In genomic region chr9:1962588-1963134, GRCh38 we compare ENCODE assay signal across 21 cellular contexts. TPM values are rescaled to one million over a fixed set of nuclear protein-coding genes. Genes with fewer than 3 reads are reported as not detected.
DNase-seq lines count a peak whose midpoint lies in the region; ATAC-seq, FAIRE-seq and TF ChIP-seq lines count a peak whose summit lies in the region.
"Had no signal": no experiment of that assay in that cellular context is flagged by ENCODE, and none has a peak within 500 bp of the region (broad histone marks: within the 10 kb centered on the region; RNA-seq: fewer than 3 reads in every experiment).

No MANE protein-coding gene starts in this region.

- H2AFZ ChIP-seq in HepG2 (ENCODE audit: low read length) (no peak overlapping the region), K562 (ENCODE audit: low read depth, low read length) (no peak overlapping the region)

- H3K36me3 ChIP-seq in HepG2 (replicated peaks in 1 of 2; ENCODE audit: control insufficient read depth in 1 of 2, insufficient read depth in 2 of 2, low read length in 2 of 2) (no peaks in the 10 kb centered on the region), right lobe of liver (no peaks in the 10 kb centered on the region), K562 (ENCODE audit: control insufficient read depth, insufficient read depth, low read length) (no peaks in the 10 kb centered on the region), mucosa of descending colon (ENCODE audit: low read depth) (no peaks in the 10 kb centered on the region), upper lobe of right lung (no peaks in the 10 kb centered on the region)

- BruUV-seq in HepG2 (replicated peaks; lab: Mats Ljungman, UMichigan) (no TSS peak), K562 (replicated peaks; lab: Mats Ljungman, UMichigan) (no TSS peak)

- CTCF ChIA-PET in HepG2 (lab: Yijun Ruan, JAX; ENCODE audit: low intra/inter-chr PET ratio, low total read pairs) (no interaction called here), K562 (lab: Yijun Ruan, JAX; ENCODE audit: low intra/inter-chr PET ratio) (no interaction called here)

- H3K4me3 ChIP-seq in HepG2 (replicated peaks in 1 of 3; ENCODE audit: insufficient read depth in 1 of 3, low read depth in 2 of 3, low read length in 3 of 3) (no peak overlapping the region), right lobe of liver (no peak overlapping the region), K562 (no peak overlapping the region), mucosa of descending colon (no peak overlapping the region), upper lobe of right lung (no peak overlapping the region)

- FAIRE-seq in HepG2 (lab: Jason Lieb, UNC), result no peak
- no peak for FAIRE-seq in K562 (lab: Jason Lieb, UNC)
- FAIRE-seq: A204.1, GM12892 had no signal

- no peak for TF ChIP-seq RAD21 in HepG2 (CRISPR knock-in tag; IDR thresholded peaks at IDR 0.05)
- TF ChIP-seq RAD21 in K562 (CRISPR knock-in tag; conservative IDR thresholded peaks at IDR 0.05 in 1 of 2, IDR thresholded peaks at IDR 0.05 in 1 of 2), result no peak

- H3K27ac ChIP-seq in HepG2 (ENCODE audit: extremely low read length, insufficient read depth, low read length) (no peak overlapping the region), right lobe of liver (no peak overlapping the region), K562 (ENCODE audit: extremely low read depth, low read depth, low read length) (no peak overlapping the region), upper lobe of right lung (no peak overlapping the region)
- H3K27ac ChIP-seq: 22Rv1 had no signal

- intact Hi-C loops in HepG2 (cut with micrococcal nuclease; ENCODE audit: unreplicated experiment) (no loop called here), right lobe of liver (cut with DNase I) (no loop called here), K562 (cut with micrococcal nuclease) (no loop called here), mucosa of descending colon (cut with DNase I, micrococcal nuclease) (no loop called here), upper lobe of right lung (cut with DNase I) (no loop called here)

- H4K20me1 ChIP-seq in HepG2 (ENCODE audit: insufficient read depth, low read length), result no peaks in the 10 kb centered on the region
- no peaks in the 10 kb centered on the region for H4K20me1 ChIP-seq in K562 (replicated peaks; ENCODE audit: control insufficient read depth, insufficient read depth, low read length)

- TF ChIP-seq POLR2A in HepG2 (IDR thresholded peaks at IDR 0.05; ENCODE audit: insufficient read depth in 1 of 2, low read depth in 2 of 2, low read length in 2 of 2) (no peak), right lobe of liver (IDR thresholded peaks at IDR 0.05) (no peak), K562 (conservative IDR thresholded peaks at IDR 0.05) (no peak)

- ATAC-seq in HepG2 (no peak), right lobe of liver (no peak), K562 (no peak), mucosa of descending colon (peak; percentile 61), HG03159 (IDR thresholded peaks at IDR 0.05; ENCODE audit: unreplicated experiment) (no peak), HG03457 (IDR thresholded peaks at IDR 0.05; ENCODE audit: unreplicated experiment) (no peak), upper lobe of right lung (no peak)

- H3K27me3 ChIP-seq in HepG2 (ENCODE audit: control insufficient read depth in 1 of 2, insufficient read depth in 2 of 2, low read length in 2 of 2) (no peaks in the 10 kb centered on the region; a peak in 1 of 5 replicates), right lobe of liver (no peaks in the 10 kb centered on the region), K562 (ENCODE audit: control insufficient read depth in 2 of 2, insufficient read depth in 2 of 2, low read length in 2 of 2) (no peaks in the 10 kb centered on the region), upper lobe of right lung (no peaks in the 10 kb centered on the region)

- H3K4me1 ChIP-seq in HepG2 (ENCODE audit: insufficient read depth, low read length) (no peaks in the 10 kb centered on the region), right lobe of liver (no peaks in the 10 kb centered on the region), K562 (replicated peaks in 1 of 2; ENCODE audit: control insufficient read depth in 2 of 2, insufficient read depth in 2 of 2, low read length in 2 of 2) (no peaks in the 10 kb centered on the region), mucosa of descending colon (ENCODE audit: low read depth) (no peaks in the 10 kb centered on the region), upper lobe of right lung (no peaks in the 10 kb centered on the region)

- WGBS in HepG2 (ENCODE audit: low lambda C conversion rate), result 0% methylated on average over 1 of the region's 1 CpG
- 87% methylated on average over 1 of the region's 1 CpG for WGBS in right lobe of liver (ENCODE audit: insufficient coverage, low coverage, low lambda C conversion rate, missing lambda C conversion rate)
- WGBS in K562 (ENCODE audit: insufficient coverage, low coverage, missing lambda C conversion rate), result 0% methylated on average over 1 of the region's 1 CpG

- no peak overlapping the region for H3K9ac ChIP-seq in HepG2 (ENCODE audit: insufficient read depth, low read depth, low read length)
- no peak overlapping the region for H3K9ac ChIP-seq in K562 (ENCODE audit: insufficient read depth in 1 of 2, low read depth in 2 of 2, low read length in 2 of 2)

- TF ChIP-seq EP300 in HepG2 (IDR thresholded peaks at IDR 0.05; ENCODE audit: low read depth in 2 of 2, low read length in 2 of 2) (no peak), HepG2 (CRISPR knock-in tag; IDR thresholded peaks at IDR 0.05; ENCODE audit: borderline replicate concordance) (no peak), K562 (IDR thresholded peaks at IDR 0.05; ENCODE audit: low read length) (no peak)

- no peak overlapping the region for H3K4me2 ChIP-seq in HepG2 (ENCODE audit: low read depth, low read length)
- H3K4me2 ChIP-seq in K562 (ENCODE audit: insufficient read depth, low read length), result no peak overlapping the region

- H3K9me1 ChIP-seq in K562 (ENCODE audit: control insufficient read depth, insufficient read depth, low read length), result no peaks in the 10 kb centered on the region

- POLR2A ChIA-PET in HepG2 (lab: Yijun Ruan, JAX) (no interaction called here), K562 (lab: Yijun Ruan, JAX) (interaction anchor here (2.1 kb wide), 1 partner anchor 17 kb away, joined by 5 read pairs; no protein-coding TSS in a partner anchor)

- in situ Hi-C loops in HepG2 (cut with HindIII; ENCODE audit: extremely low pct_ligation_motif_present, low pct_unique_long_range_greater_than_20kb), result no loop called here
- in situ Hi-C loops in K562 (cut with MboI), result no loop called here

- TF ChIP-seq CTCF in HepG2 (CRISPR knock-in tag; IDR thresholded peaks at IDR 0.05), result no peak
- no peak for TF ChIP-seq CTCF in right lobe of liver (IDR thresholded peaks at IDR 0.05)
- TF ChIP-seq CTCF in K562 (IDR thresholded peaks at IDR 0.05 in 2 of 3, conservative IDR thresholded peaks at IDR 0.05 in 1 of 3; ENCODE audit: insufficient read depth in 2 of 3, low read depth in 1 of 3, low read length in 3 of 3), result no peak
- TF ChIP-seq CTCF in mucosa of descending colon (IDR thresholded peaks at IDR 0.05), result no peak
- no peak for TF ChIP-seq CTCF in upper lobe of right lung (IDR thresholded peaks at IDR 0.05)

- DNase-seq in HepG2 (ENCODE audit: low spot score) (no peak), right lobe of liver (no peak), K562 (ENCODE audit: extremely low read depth in 1 of 4, low spot score in 3 of 4) (no peak), mucosa of descending colon (no peak), upper lobe of right lung (no peak)
- DNase-seq: ACHN; C1 segment of cervical spinal cord; Calu3; CD4-positive, alpha-beta memory T cell; COR-L47; DMS53; DMS79 treated with DMSO at 0.1 percent for 48 hours; GF-D8; GOT3; H7; HCEC 1CT had no signal

- H3K9me3 ChIP-seq in HepG2 (ENCODE audit: low read length) (no peaks in the 10 kb centered on the region), right lobe of liver (no peaks in the 10 kb centered on the region), K562 (replicated peaks; ENCODE audit: control insufficient read depth, insufficient read depth, low read depth, low read length) (no peaks in the 10 kb centered on the region), mucosa of descending colon (no peaks in the 10 kb centered on the region), upper lobe of right lung (no peaks in the 10 kb centered on the region)

- H3K79me2 ChIP-seq in HepG2 (ENCODE audit: insufficient read depth, low read length) (no peaks in the 10 kb centered on the region), K562 (ENCODE audit: control insufficient read depth, insufficient read depth, low read length) (no peaks in the 10 kb centered on the region)

RNA-seq across cellular contexts. Expression of gene SMARCA2, which starts 52.5 kb away (rescaled TPM):
- 23.7 and 35.5 TPM in 2 replicates for total RNA-seq in HepG2 (2016; rRNA removed; fragmentation: Illumina TruSeq; extraction: Trizol)
- 7.6 and 9.4 TPM in 2 replicates for total RNA-seq in HepG2 (2016; cell fraction: cytosol; rRNA removed; fragmentation: Illumina TruSeq; extraction: Trizol; ENCODE audit: low read depth)
- 22.4 and 29.1 TPM in 2 replicates for total RNA-seq in HepG2 (2016; cell fraction: insoluble cytoplasmic fraction; rRNA removed; fragmentation: Illumina TruSeq; extraction: Trizol)
- 12.8 and 13.5 TPM in 2 replicates for total RNA-seq in HepG2 (2016; cell fraction: membrane; rRNA removed; fragmentation: Illumina TruSeq; extraction: Trizol)
- 40.2 and 47.8 TPM in 2 replicates for total RNA-seq in HepG2 (2016; cell fraction: nucleus; rRNA removed; fragmentation: Illumina TruSeq; extraction: Trizol)
- polyA plus RNA-seq in HepG2 (2011; rRNA removed), result 22.5 and 24.7 TPM in 2 replicates
- polyA plus RNA-seq in HepG2 (2011; cell fraction: cytosol; rRNA removed), result 14.4 and 15.9 TPM in 2 replicates
- 23.7 and 25.6 TPM in 2 replicates for polyA plus RNA-seq in HepG2 (2011; cell fraction: nucleus; rRNA removed)
- polyA plus RNA-seq in HepG2 (2012), result 15.0 and 16.7 TPM in 2 replicates
- polyA plus RNA-seq in HepG2 (2016; cell fraction: cytosol; fragmentation: Illumina TruSeq; extraction: Trizol; ENCODE audit: low read depth), result 1.1 and 1.4 TPM in 2 replicates
- 25.9 and 26.3 TPM in 2 replicates for polyA plus RNA-seq in HepG2 (2016; cell fraction: insoluble cytoplasmic fraction; fragmentation: Illumina TruSeq; extraction: Trizol; ENCODE audit: low read depth)
- polyA plus RNA-seq in HepG2 (2016; cell fraction: membrane; fragmentation: Illumina TruSeq; extraction: Trizol; ENCODE audit: low read depth), result 3.6 and 5.2 TPM in 2 replicates
- 29.0 and 30.2 TPM in 2 replicates for polyA plus RNA-seq in HepG2 (2016; cell fraction: nucleus; fragmentation: Illumina TruSeq; extraction: Trizol; ENCODE audit: insufficient read depth, low read depth)
- polyA minus RNA-seq in HepG2 (2011; rRNA and poly(A)+ RNA removed; ENCODE audit: low replicate concordance), result 93.2 and 190 TPM in 2 replicates
- polyA minus RNA-seq in HepG2 (2011; cell fraction: cytosol; rRNA and poly(A)+ RNA removed), result 18.9 and 25.9 TPM in 2 replicates
- polyA minus RNA-seq in HepG2 (2011; cell fraction: nucleus; rRNA and poly(A)+ RNA removed), result 94.9 and 103 TPM in 2 replicates
- total RNA-seq in right lobe of liver, result 10 to 100 TPM; 46.2 to 97.8 (median 62.4) TPM
- total RNA-seq in K562 (2011; cell fraction: chromatin; rRNA removed; ENCODE audit: low replicate concordance), result 79.2 and 117 TPM in 2 replicates
- total RNA-seq in K562 (2011; cell fraction: nucleolus; rRNA removed), result 31.4 and 47.4 TPM in 2 replicates
- total RNA-seq in K562 (2011; cell fraction: nucleoplasm; rRNA removed), result 67.2 and 80.6 TPM in 2 replicates
- total RNA-seq in K562 (2014; rRNA removed), result 21.2 and 23.7 TPM in 2 replicates
- total RNA-seq in K562 (2014; rRNA removed; fragmentation: Illumina TruSeq; extraction: Trizol), result 32.6 and 34.9 TPM in 2 replicates
- 30.1 and 32.9 TPM in 2 replicates for total RNA-seq in K562 (2015; rRNA removed; fragmentation: Illumina TruSeq; extraction: Trizol)
- 34.8 and 35.0 TPM in 2 replicates for total RNA-seq in K562 (2021)
- polyA plus RNA-seq in K562 (2011; rRNA removed), result 28.8 and 45.9 TPM in 2 replicates
- 40.2 and 49.5 TPM in 2 replicates for polyA plus RNA-seq in K562 (2011; cell fraction: cytosol; rRNA removed)
- polyA plus RNA-seq in K562 (2011; cell fraction: nucleus; rRNA removed), result 66.9 and 68.6 TPM in 2 replicates
- 25.1 and 25.2 TPM in 2 replicates for polyA plus RNA-seq in K562 (2012)
- polyA plus RNA-seq in K562 (2014; fragmentation: Illumina TruSeq; extraction: Trizol), result 25.5 and 27.8 TPM in 2 replicates
- 1 to 10 TPM; 8.0 to 8.3 TPM for polyA plus RNA-seq in K562 (2014; fragmentation: Nextera tagmentation; extraction: Ambion mirVana)
- polyA plus RNA-seq in K562 (2014; rRNA removed), result 17.8 and 20.4 TPM in 2 replicates
- polyA minus RNA-seq in K562 (2011; rRNA and poly(A)+ RNA removed), result 74.8 and 99.3 TPM in 2 replicates
- 22.7 and 27.1 TPM in 2 replicates for polyA minus RNA-seq in K562 (2011; cell fraction: cytosol; rRNA and poly(A)+ RNA removed)
- 84.8 and 137 TPM in 2 replicates for polyA minus RNA-seq in K562 (2011; cell fraction: nucleus; rRNA and poly(A)+ RNA removed)
- total RNA-seq in mucosa of descending colon, result 100 to 1,000 TPM; 105 to 131 (median 117) TPM
- 147 TPM for total RNA-seq in upper lobe of right lung

Comparison
In these comparisons a context has a peak if more than half of its experiments do, and no peak if none do; other contexts are left out.
1. Of the 241 proteins assayed by ChIP-seq in both HepG2 and K562: peak only in HepG2: MAFK; only in K562: MAFG; in both: MAFF; in neither: 238.